25 cellular contexts compared by ENCODE assay signal in genomic region chr1:226619031-226619430, GRCh38.
"Had no signal": no experiment of that assay in that cellular context is flagged by ENCODE, and none has a peak within 500 bp of the region (broad histone marks: within the 10 kb centered on the region; RNA-seq: fewer than 3 reads in every experiment).

No MANE protein-coding gene starts in this region.

- H3K4me3 Mint-ChIP-seq: activated CD8-positive, alpha-beta memory T cell treated with anti-CD3 and anti-CD28 coated beads, Interleukin-2, amount 10 ng/mL, durations not matched to agents 7 days and 5 days; activated naive CD8-positive, alpha-beta T cell treated with anti-CD3 and anti-CD28 coated beads, Interleukin-2, amount 10 ng/mL, durations not matched to agents 7 days and 5 days; activated T-helper 17 cell treated with anti-CD3 and anti-CD28 coated beads, Interleukin-2, amount 50 U/mL, for 72 hours; WTC11 had no signal

- H3K4me3 ChIP-seq: adrenal gland, Peyer's patch, SJSA1 had no signal

- H3K9me3 Mint-ChIP-seq: activated naive CD8-positive, alpha-beta T cell treated with anti-CD3 and anti-CD28 coated beads, Interleukin-2, amount 10 ng/mL, durations not matched to agents 7 days and 5 days; activated T-helper 17 cell treated with anti-CD3 and anti-CD28 coated beads, Interleukin-2, amount 50 U/mL, for 72 hours had no signal

- H3K27me3 ChIP-seq: adrenal gland, Peyer's patch had no signal

- H3K27ac ChIP-seq: adrenal gland, Peyer's patch, RWPE1, SJSA1 had no signal

- ATAC-seq: activated CD8-positive, alpha-beta memory T cell treated with anti-CD3 and anti-CD28 coated beads, Interleukin-2, amount 10 ng/mL, durations not matched to agents 7 days and 5 days; activated T-helper 17 cell treated with anti-CD3 and anti-CD28 coated beads, Interleukin-2, amount 50 U/mL, for 72 hours; SK-N-SH treated with all-trans-retinoic acid at 6 μM for 48 hours; WTC11 had no signal

- H3K27ac Mint-ChIP-seq: activated CD8-positive, alpha-beta memory T cell treated with anti-CD3 and anti-CD28 coated beads, Interleukin-2, amount 10 ng/mL, durations not matched to agents 7 days and 5 days; activated naive CD8-positive, alpha-beta T cell treated with anti-CD3 and anti-CD28 coated beads, Interleukin-2, amount 10 ng/mL, durations not matched to agents 7 days and 5 days; activated T-helper 17 cell treated with anti-CD3 and anti-CD28 coated beads, Interleukin-2, amount 50 U/mL, for 72 hours; WTC11 had no signal

- H3K9me3 ChIP-seq: adrenal gland, SJSA1 had no signal

- H3K27me3 Mint-ChIP-seq: activated T-helper 17 cell treated with anti-CD3 and anti-CD28 coated beads, Interleukin-2, amount 50 U/mL, for 72 hours had no signal

- DNase-seq: activated CD4-positive, alpha-beta T cell treated with anti-CD3 and anti-CD28 coated beads for 48 hours; activated CD4-positive, alpha-beta T cell treated with anti-CD3 and anti-CD28 coated beads, Interleukin-2, amount 50 U/mL, for 48 hours; activated CD4-positive, CD25-positive, alpha-beta regulatory T cell treated with anti-CD3 and anti-CD28 coated beads, Interleukin-2, amount 50 U/mL, for 72 hours; activated CD8-positive, alpha-beta memory T cell treated with anti-CD3 and anti-CD28 coated beads, Interleukin-2, amount 10 ng/mL, durations not matched to agents 7 days and 5 days; activated naive CD4-positive, alpha-beta T cell treated with anti-CD3 and anti-CD28 coated beads, Interleukin-2, amount 50 U/mL, for 16 hours; activated naive CD8-positive, alpha-beta T cell treated with anti-CD3 and anti-CD28 coated beads, Interleukin-2, amount 10 ng/mL, durations not matched to agents 7 days and 5 days; activated T-cell treated with anti-CD3 and anti-CD28 coated beads, Interleukin-2, amount 50 U/mL, for 48 hours; adrenal gland; MM.1S; NCI-H1105; NCI-H1436; NCI-H1694 treated with DMSO at 0.1 percent for 48 hours; NCI-H2029 treated with DMSO at 0.1 percent for 48 hours; NCI-H345; NCI-H510A; NCI-H526 treated with DMSO at 0.1 percent for 48 hours; NCI-H82; SHP77; SW 1271 had no signal

- H3K4me1 Mint-ChIP-seq: activated CD8-positive, alpha-beta memory T cell treated with anti-CD3 and anti-CD28 coated beads, Interleukin-2, amount 10 ng/mL, durations not matched to agents 7 days and 5 days; activated naive CD8-positive, alpha-beta T cell treated with anti-CD3 and anti-CD28 coated beads, Interleukin-2, amount 10 ng/mL, durations not matched to agents 7 days and 5 days; activated T-helper 17 cell treated with anti-CD3 and anti-CD28 coated beads, Interleukin-2, amount 50 U/mL, for 72 hours; WTC11 had no signal

- H3K36me3 Mint-ChIP-seq: activated CD8-positive, alpha-beta memory T cell treated with anti-CD3 and anti-CD28 coated beads, Interleukin-2, amount 10 ng/mL, durations not matched to agents 7 days and 5 days; activated naive CD8-positive, alpha-beta T cell treated with anti-CD3 and anti-CD28 coated beads, Interleukin-2, amount 10 ng/mL, durations not matched to agents 7 days and 5 days; WTC11 had no signal

- H3K36me3 ChIP-seq: adrenal gland, Peyer's patch, SJSA1 had no signal

- H3K4me1 ChIP-seq: adrenal gland, Peyer's patch, SJSA1 had no signal
